15 cellular contexts compared by ENCODE assay signal in the genomic region with DNA sequence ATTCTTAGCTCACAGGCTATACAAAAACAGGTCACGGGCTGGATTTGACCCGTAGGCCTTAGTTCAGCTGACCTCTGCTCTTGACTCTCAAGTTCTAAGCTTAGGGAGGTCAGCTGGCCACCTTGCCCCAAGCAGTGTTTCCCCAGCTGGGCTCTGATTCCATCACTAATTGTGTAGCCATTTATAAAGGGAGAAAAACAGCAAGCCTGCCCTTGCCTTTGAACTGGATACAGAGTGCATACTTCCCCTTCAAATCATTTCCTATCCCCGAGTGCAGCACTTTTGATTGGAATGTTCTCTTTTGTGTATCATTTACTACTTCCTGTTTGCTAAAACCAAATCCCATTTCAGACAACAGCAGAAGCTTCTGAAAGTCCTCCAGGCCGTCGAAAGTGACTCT.
A peak's percentile ranks its signal among the peaks of the same experiment; 100 is the strongest.
DNase-seq lines count a peak whose midpoint lies in the region; ATAC-seq and TF ChIP-seq lines count a peak whose summit lies in the region.
"Had no signal": no experiment of that assay in that cellular context is flagged by ENCODE, and none has a peak within 500 bp of the region (broad histone marks: within the 10 kb centered on the region; RNA-seq: fewer than 3 reads in every experiment).

No MANE protein-coding gene starts in this region.

- no peaks in the 10 kb centered on the region for H3K9me2 ChIP-seq in MM.1S (replicated peaks; ENCODE audit: insufficient read depth, low read length)

- no peaks in the 10 kb centered on the region for H3K9me3 Mint-ChIP-seq in effector memory CD8-positive, alpha-beta T cell
- no peaks in the 10 kb centered on the region for H3K9me3 Mint-ChIP-seq in nephron progenitor cell

- H3K27me3 ChIP-seq in MM.1S (replicated peaks; ENCODE audit: insufficient read depth, low read length): no peaks in the 10 kb centered on the region

- no peaks in the 10 kb centered on the region for H3K4me1 Mint-ChIP-seq in effector memory CD8-positive, alpha-beta T cell (ENCODE audit: low read depth in 2 of 2)
- H3K4me1 Mint-ChIP-seq in nephron progenitor cell: peaks cover 39% of the 10 kb centered on the region

- peak; percentile 28 for DNase-seq in AG08396 (ENCODE audit: low spot score)
- peak; percentile 19 for DNase-seq in MM.1S
- no peak for DNase-seq in effector memory CD8-positive, alpha-beta T cell
- DNase-seq in nephron progenitor cell: no peak
- no peak for DNase-seq in NCI-H345 treated with DMSO at 0.1 percent for 48 hours (lab: John Stamatoyannopoulos, UW; ENCODE audit: unreplicated experiment)
- no peak for DNase-seq in SIG-M5 treated with dmso at 0.1 percent for 504 hours (lab: John Stamatoyannopoulos, UW; ENCODE audit: unreplicated experiment)
- DNase-seq: activated CD4-positive, CD25-positive, alpha-beta regulatory T cell; activated naive CD4-positive, alpha-beta T cell treated with Interleukin-2 at 50 U/mL for 16 hours; cerebellar nuclear complex; DMS79; erythroblast; NCI-H2171 treated with DMSO at 0.1 percent for 48 hours had no signal

- no peaks in the 10 kb centered on the region for H3K9me3 ChIP-seq in MM.1S (replicated peaks; ENCODE audit: insufficient read depth, low read length)

- no peaks in the 10 kb centered on the region for H3K79me2 ChIP-seq in MM.1S (ENCODE audit: low read length)

- no peak overlapping the region for H3K4me3 ChIP-seq in MM.1S (ENCODE audit: low read length)
- H3K4me3 ChIP-seq: lung had no signal

- peaks cover 10% of the 10 kb centered on the region; the same call in 1 of the 2 replicates for H3F3A ChIP-seq in MM.1S (ENCODE audit: insufficient read depth, low read length)

- no peak overlapping the region for H3K9ac ChIP-seq in MM.1S (ENCODE audit: low read length)

- H3K27ac Mint-ChIP-seq in effector memory CD8-positive, alpha-beta T cell: peak overlapping the region; percentile 19 to 29
- H3K27ac Mint-ChIP-seq in nephron progenitor cell: peak overlapping the region; percentile 90

- H3K27me3 Mint-ChIP-seq in effector memory CD8-positive, alpha-beta T cell: no peaks in the 10 kb centered on the region
- peaks cover 5% of the 10 kb centered on the region for H3K27me3 Mint-ChIP-seq in nephron progenitor cell (ENCODE audit: low read depth, poor library complexity)

- 0 out of 2 replicates have a peak overlapping the region, but pooled peaks have one; percentile 14 for H2AFZ ChIP-seq in MM.1S (ENCODE audit: low read length)

- peak overlapping the region; percentile 29; the same call in 1 of the 2 replicates for H3K4me2 ChIP-seq in MM.1S (ENCODE audit: low read depth, low read length)

- H4K20me1 ChIP-seq in MM.1S (ENCODE audit: insufficient read depth, low read length): no peaks in the 10 kb centered on the region

- peak overlapping the region; percentile 27; the same call in 1 of the 2 replicates for H3K27ac ChIP-seq in MM.1S (ENCODE audit: low read length)

- peaks cover 11% of the 10 kb centered on the region for H3K4me1 ChIP-seq in MM.1S (ENCODE audit: low read length)

- H3K36me3 Mint-ChIP-seq in effector memory CD8-positive, alpha-beta T cell (ENCODE audit: insufficient read depth): peaks cover 4% of the 10 kb centered on the region
- peaks cover 15% of the 10 kb centered on the region for H3K36me3 Mint-ChIP-seq in nephron progenitor cell (ENCODE audit: low read depth)

- ATAC-seq in effector memory CD8-positive, alpha-beta T cell (replicated peaks): no peak
- ATAC-seq in GM18858 (IDR thresholded peaks at IDR 0.05; ENCODE audit: unreplicated experiment): no peak
- no peak for ATAC-seq in GM18907 (IDR thresholded peaks at IDR 0.05; ENCODE audit: unreplicated experiment)

- H3K4me3 Mint-ChIP-seq in effector memory CD8-positive, alpha-beta T cell: no peak overlapping the region
- H3K4me3 Mint-ChIP-seq in nephron progenitor cell: no peak overlapping the region

- TF ChIP-seq CTCF in MM.1S (IDR thresholded peaks at IDR 0.05; ENCODE audit: low read length): no peak
- TF ChIP-seq CTCF in nephron progenitor cell (IDR thresholded peaks at IDR 0.05): no peak

- no peaks in the 10 kb centered on the region for H3K36me3 ChIP-seq in MM.1S (replicated peaks; ENCODE audit: insufficient read depth, low read length)

Comparison
In these comparisons a context has a peak if more than half of its experiments do, and no peak if none do; other contexts are left out.
1. DNase-seq: peak in AG08396 (single experiment) and MM.1S (single experiment); none in effector memory CD8-positive, alpha-beta T cell (0 of 3), nephron progenitor cell (single experiment), NCI-H345 treated with DMSO at 0.1 percent for 48 hours (single experiment) and SIG-M5 treated with dmso at 0.1 percent for 504 hours (single experiment).